Comparison of ENCODE assay signal across 21 cellular contexts in the genomic region with DNA sequence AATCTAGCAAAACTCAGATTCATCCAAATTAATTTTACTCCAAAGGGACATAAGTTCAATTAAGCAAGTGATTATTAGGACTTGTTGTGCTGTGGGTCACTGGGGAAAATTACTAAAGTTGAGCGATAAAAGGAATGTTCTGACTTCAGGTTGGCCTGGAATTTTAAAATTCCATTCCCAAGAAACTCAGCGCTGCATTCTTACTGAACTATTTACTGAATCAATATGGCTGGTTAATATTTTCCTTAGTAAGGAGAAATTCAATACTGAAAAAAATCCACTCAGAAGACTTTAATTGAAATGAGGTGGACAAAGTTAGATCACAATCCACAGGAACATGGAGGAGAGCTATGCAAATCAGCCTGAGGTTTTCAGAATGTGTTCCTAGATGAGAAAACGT.
"Had no signal": no experiment of that assay in that cellular context is flagged by ENCODE, and none has a peak within 500 bp of the region (broad histone marks: within the 10 kb centered on the region; RNA-seq: fewer than 3 reads in every experiment).

No MANE protein-coding gene starts in this region.

- H3K4me2 ChIP-seq: smooth muscle cell had no signal

- H3K36me3 ChIP-seq: prostate gland, thoracic aorta had no signal

- H3K36me3 Mint-ChIP-seq: activated CD4-positive, alpha-beta memory T cell treated with anti-CD3 and anti-CD28 coated beads for 36 hours; activated naive CD8-positive, alpha-beta T cell; brain; T-cell; WTC11 had no signal

- ATAC-seq: activated CD4-positive, alpha-beta T cell treated with anti-CD3 and anti-CD28 coated beads for 36 hours; natural killer cell treated with Interleukin-12 subunit alpha and Interleukin-12 subunit beta and Interleukin-15 and Interleukin-18, amount 100 ng/mL, for 72 hours; right cardiac atrium; stimulated activated naive B cell treated with anti-CD40 and anti-IgM and Interleukin-4, amounts not matched to agents 10 μg/mL and 1 μg/mL and 100 μg/mL, for 72 hours; T-cell; WTC11 had no signal

- H3K4me1 Mint-ChIP-seq: activated CD4-positive, alpha-beta T cell treated with anti-CD3 and anti-CD28 coated beads for 36 hours; central memory CD8-positive, alpha-beta T cell; stimulated activated naive B cell treated with anti-CD40 and anti-IgM and Interleukin-4, amounts not matched to agents 10 μg/mL and 1 μg/mL and 100 μg/mL, for 72 hours; T-cell had no signal

- H3K4me3 ChIP-seq: coronary artery, prostate gland, smooth muscle cell, thoracic aorta had no signal

- H3K4me3 Mint-ChIP-seq: activated CD4-positive, alpha-beta memory T cell treated with anti-CD3 and anti-CD28 coated beads for 36 hours; activated CD4-positive, alpha-beta T cell treated with anti-CD3 and anti-CD28 coated beads for 36 hours; activated naive CD8-positive, alpha-beta T cell; activated T-helper 1 cell treated with anti-CD3 and anti-CD28 coated beads, Interleukin-12 subunit alpha, Interleukin-12 subunit beta, Interleukin-2, Interleukin-4 antibody, amounts not matched to agents 30 ng/mL and 10 ng/mL and 1 ng/mL, durations not matched to agents 14 hours and 24 hours and 36 hours; brain; central memory CD8-positive, alpha-beta T cell; natural killer cell treated with Interleukin-12 subunit alpha and Interleukin-12 subunit beta and Interleukin-15 and Interleukin-18, amount 100 ng/mL, for 72 hours; stimulated activated naive B cell treated with anti-CD40 and anti-IgM and Interleukin-4, amounts not matched to agents 10 μg/mL and 1 μg/mL and 100 μg/mL, for 72 hours; T-cell; WTC11 had no signal

- H3K27ac ChIP-seq: coronary artery, prostate gland, thoracic aorta had no signal

- DNase-seq: activated CD4-positive, alpha-beta memory T cell treated with anti-CD3 and anti-CD28 coated beads for 36 hours; activated CD4-positive, alpha-beta T cell treated with anti-CD3 and anti-CD28 coated beads for 36 hours; activated T-cell treated with anti-CD3 and anti-CD28 coated beads for 4 hours; erythroblast; head of caudate nucleus; stimulated activated CD4-positive, alpha-beta T cell treated with anti-CD3 and anti-CD28 coated beads, Interleukin-4, amount 100 ng/mL, for 4 hours; stimulated activated naive B cell treated with anti-CD40 and anti-IgM and Interleukin-4, amounts not matched to agents 10 μg/mL and 1 μg/mL and 100 μg/mL, for 72 hours; T-cell had no signal

- H3K4me1 ChIP-seq: prostate gland had no signal

- H3K9me3 Mint-ChIP-seq: activated CD4-positive, alpha-beta memory T cell treated with anti-CD3 and anti-CD28 coated beads for 36 hours; activated T-helper 1 cell treated with anti-CD3 and anti-CD28 coated beads, Interleukin-12 subunit alpha, Interleukin-12 subunit beta, Interleukin-2, Interleukin-4 antibody, amounts not matched to agents 30 ng/mL and 10 ng/mL and 1 ng/mL, durations not matched to agents 14 hours and 24 hours and 36 hours had no signal

- FAIRE-seq: frontal cortex, kidney had no signal

- H3K9me3 ChIP-seq: prostate gland, thoracic aorta had no signal

- H3K27ac Mint-ChIP-seq: activated CD4-positive, alpha-beta memory T cell treated with anti-CD3 and anti-CD28 coated beads for 36 hours; activated CD4-positive, alpha-beta T cell treated with anti-CD3 and anti-CD28 coated beads for 36 hours; activated naive CD8-positive, alpha-beta T cell; activated T-helper 1 cell treated with anti-CD3 and anti-CD28 coated beads, Interleukin-12 subunit alpha, Interleukin-12 subunit beta, Interleukin-2, Interleukin-4 antibody, amounts not matched to agents 30 ng/mL and 10 ng/mL and 1 ng/mL, durations not matched to agents 14 hours and 24 hours and 36 hours; brain; natural killer cell treated with Interleukin-12 subunit alpha and Interleukin-12 subunit beta and Interleukin-15 and Interleukin-18, amount 100 ng/mL, for 72 hours; stimulated activated naive B cell treated with anti-CD40 and anti-IgM and Interleukin-4, amounts not matched to agents 10 μg/mL and 1 μg/mL and 100 μg/mL, for 72 hours; T-cell; WTC11 had no signal
